Comparison of ENCODE assay signal across 8 cellular contexts in the genomic region with DNA sequence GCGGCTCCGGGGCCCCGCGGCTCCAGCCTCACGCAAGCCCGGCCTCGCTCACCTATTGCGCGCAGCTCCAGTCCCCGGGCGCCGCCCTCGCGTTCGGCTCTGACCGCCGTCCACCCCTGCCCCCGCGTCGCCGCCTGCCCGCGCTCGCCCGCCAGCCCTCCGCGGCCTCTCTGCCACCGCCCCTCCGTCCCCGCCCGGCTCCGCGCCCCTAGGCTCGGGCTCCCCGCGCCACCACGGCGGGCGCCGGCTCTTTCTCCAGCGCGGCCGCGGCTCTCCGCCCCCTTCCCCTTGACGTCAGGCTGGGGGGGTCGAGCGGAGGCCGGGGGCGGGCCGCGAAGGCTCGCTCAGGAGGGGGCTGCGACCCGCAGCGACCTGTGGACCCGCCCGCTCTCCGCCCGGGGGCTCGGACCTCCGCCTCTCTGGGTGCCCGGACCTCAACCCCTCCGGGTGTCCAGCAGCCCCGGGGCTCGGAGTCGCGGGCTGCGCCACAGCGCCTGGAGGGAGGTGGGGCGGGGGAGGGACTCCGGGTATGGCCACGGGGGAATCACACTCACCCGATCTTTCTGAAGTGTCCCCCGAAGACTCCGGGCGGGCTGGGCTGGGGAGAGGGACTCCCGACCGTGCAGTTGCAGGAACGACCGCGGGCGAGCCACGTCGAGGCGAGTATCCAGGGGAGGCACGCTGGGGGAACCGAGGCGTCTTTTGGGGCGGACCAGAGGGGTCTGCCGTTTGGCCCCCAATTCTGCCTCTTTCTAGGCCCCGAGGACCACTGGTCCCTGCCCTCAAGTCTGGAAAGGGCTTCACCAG. TPM values are rescaled to one million over a fixed set of nuclear protein-coding genes. Genes with fewer than 3 reads are reported as not detected.
DNase-seq lines count a peak whose midpoint lies in the region; ATAC-seq, FAIRE-seq and TF ChIP-seq lines count a peak whose summit lies in the region.

A gene with protein sequence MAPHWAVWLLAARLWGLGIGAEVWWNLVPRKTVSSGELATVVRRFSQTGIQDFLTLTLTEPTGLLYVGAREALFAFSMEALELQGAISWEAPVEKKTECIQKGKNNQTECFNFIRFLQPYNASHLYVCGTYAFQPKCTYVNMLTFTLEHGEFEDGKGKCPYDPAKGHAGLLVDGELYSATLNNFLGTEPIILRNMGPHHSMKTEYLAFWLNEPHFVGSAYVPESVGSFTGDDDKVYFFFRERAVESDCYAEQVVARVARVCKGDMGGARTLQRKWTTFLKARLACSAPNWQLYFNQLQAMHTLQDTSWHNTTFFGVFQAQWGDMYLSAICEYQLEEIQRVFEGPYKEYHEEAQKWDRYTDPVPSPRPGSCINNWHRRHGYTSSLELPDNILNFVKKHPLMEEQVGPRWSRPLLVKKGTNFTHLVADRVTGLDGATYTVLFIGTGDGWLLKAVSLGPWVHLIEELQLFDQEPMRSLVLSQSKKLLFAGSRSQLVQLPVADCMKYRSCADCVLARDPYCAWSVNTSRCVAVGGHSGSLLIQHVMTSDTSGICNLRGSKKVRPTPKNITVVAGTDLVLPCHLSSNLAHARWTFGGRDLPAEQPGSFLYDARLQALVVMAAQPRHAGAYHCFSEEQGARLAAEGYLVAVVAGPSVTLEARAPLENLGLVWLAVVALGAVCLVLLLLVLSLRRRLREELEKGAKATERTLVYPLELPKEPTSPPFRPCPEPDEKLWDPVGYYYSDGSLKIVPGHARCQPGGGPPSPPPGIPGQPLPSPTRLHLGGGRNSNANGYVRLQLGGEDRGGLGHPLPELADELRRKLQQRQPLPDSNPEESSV (minus strand): TSS at position 257 of the 807 bp plus-strand sequence. CDS start 2,194 bp downstream, outside the sequence.

- H3K9me3 ChIP-seq in endothelial cell of umbilical vein (replicated peaks; ENCODE audit: control insufficient read depth, insufficient read depth, low read length) (no peaks in the 10 kb centered on the region), subcutaneous abdominal adipose tissue (ENCODE audit: control insufficient read depth in 5 of 5, low read length in 5 of 5) (no peaks in the 10 kb centered on the region)

- peak; percentile 56 for DNase-seq in NB4 (ENCODE audit: low read depth)
- peak; percentile 83 for DNase-seq in activated CD8-positive, alpha-beta memory T cell treated with anti-CD3 and anti-CD28 coated beads for 24 hours
- DNase-seq in endothelial cell of umbilical vein (ENCODE audit: low read depth, low spot score) = peak; percentile 45
- DNase-seq in mesothelial cell of epicardium (ENCODE audit: low spot score in 2 of 2, unreplicated experiment in 2 of 2) = peak in 1 of 2 experiments; percentile 74
- no peak for DNase-seq in SK-N-DZ (ENCODE audit: low spot score)

- H3K9me3 Mint-ChIP-seq in mesothelial cell of epicardium = no peaks in the 10 kb centered on the region

- H3K9ac ChIP-seq in endothelial cell of umbilical vein (replicated peaks; ENCODE audit: extremely low read depth, insufficient read depth, low read length) (peak within 1 kb of the TSS; percentile 76), subcutaneous abdominal adipose tissue (ENCODE audit: low read length in 5 of 5) (peak within 1 kb of the TSS in 4 of 5 donors; percentile 73 to 84 (median 80))

- dilution Hi-C loops in endothelial cell of umbilical vein (cut with MboI; ENCODE audit: extremely low pct_ligation_motif_present, low sequenced_read_pairs) = no loop called here

- H3K27me3 Mint-ChIP-seq in mesothelial cell of epicardium (ENCODE audit: low read depth) = no peaks in the 10 kb centered on the region

- H3K27ac ChIP-seq in endothelial cell of umbilical vein (ENCODE audit: insufficient read depth, low read depth, low read length) (no peak within 1 kb of the TSS), subcutaneous abdominal adipose tissue (ENCODE audit: low read depth, low read length) (peak within 1 kb of the TSS; percentile 77)

- POLR2A ChIA-PET in endothelial cell of umbilical vein (lab: Charles Lee) = no interaction called here

- H2AFZ ChIP-seq in endothelial cell of umbilical vein (ENCODE audit: low read depth, low read length) = peak within 1 kb of the TSS; percentile 47

- H3K27ac Mint-ChIP-seq in mesothelial cell of epicardium = peak within 1 kb of the TSS; percentile 95

- no peak for ATAC-seq in HG02973 (IDR thresholded peaks at IDR 0.05; ENCODE audit: unreplicated experiment)

- CTCF ChIA-PET in endothelial cell of umbilical vein (lab: Charles Lee) = interaction anchor here (6.5 kb wide), 1 partner anchor 11 kb away, joined by 81 read pairs; a partner anchor contains a TSS

- intact Hi-C loops in endothelial cell of umbilical vein (cut with micrococcal nuclease) = no loop called here

- no peaks in the 10 kb centered on the region for H4K20me1 ChIP-seq in endothelial cell of umbilical vein (replicated peaks; ENCODE audit: control insufficient read depth, extremely low read depth, insufficient read depth, low read length)

- peaks cover 55% of the 10 kb centered on the region for H3K4me1 Mint-ChIP-seq in mesothelial cell of epicardium

- H3K36me3 ChIP-seq in endothelial cell of umbilical vein (ENCODE audit: control insufficient read depth in 2 of 2, extremely low read depth in 1 of 2, insufficient read depth in 2 of 2, low read length in 2 of 2) (peaks cover 1 to 7% of the 10 kb centered on the region in 2 experiments), subcutaneous abdominal adipose tissue (ENCODE audit: control insufficient read depth in 5 of 5, insufficient read depth in 5 of 5, low read length in 5 of 5) (peaks cover 0 to 20% (median 14%) of the 10 kb centered on the region in 5 donors)

- no peak for TF ChIP-seq POLR2A in NB4 (IDR thresholded peaks at IDR 0.05; ENCODE audit: extremely low read depth, insufficient read length)
- no peak for TF ChIP-seq POLR2A in endothelial cell of umbilical vein (IDR thresholded peaks at IDR 0.05; ENCODE audit: low read depth, low read length)

- peak within 1 kb of the TSS; percentile 90 for H3K4me3 Mint-ChIP-seq in mesothelial cell of epicardium

- H3K4me3 ChIP-seq in GM08714 (ENCODE audit: low read length) (peak within 1 kb of the TSS; percentile 77), NB4 (ENCODE audit: low read depth, low read length) (peak within 1 kb of the TSS; percentile 73), endothelial cell of umbilical vein (replicated peaks in 1 of 3; ENCODE audit: insufficient read depth in 1 of 3, low read depth in 1 of 3, low read length in 3 of 3) (peak within 1 kb of the TSS; percentile 59 to 86 (median 65)), subcutaneous abdominal adipose tissue (ENCODE audit: low read depth in 1 of 5, low read length in 5 of 5) (peak within 1 kb of the TSS; percentile 62 to 80 (median 69))

- TF ChIP-seq CTCF in NB4 (IDR thresholded peaks at IDR 0.05; ENCODE audit: low read depth, low read length) (no peak), endothelial cell of umbilical vein (IDR thresholded peaks at IDR 0.05; ENCODE audit: extremely low read depth in 1 of 2, insufficient read depth in 1 of 2, low read depth in 1 of 2, low read length in 2 of 2) (no peak), mesothelial cell of epicardium (IDR thresholded peaks at IDR 0.05; ENCODE audit: unreplicated experiment) (no peak)

- H3K4me2 ChIP-seq in endothelial cell of umbilical vein (ENCODE audit: insufficient read depth, low read length) = peak within 1 kb of the TSS; percentile 60

- BruUV-seq in endothelial cell of umbilical vein (replicated peaks; lab: Mats Ljungman, UMichigan) = no TSS peak

- H3K4me1 ChIP-seq in endothelial cell of umbilical vein (ENCODE audit: control insufficient read depth, extremely low read depth, insufficient read depth, low read length) (peaks cover 33% of the 10 kb centered on the region), subcutaneous abdominal adipose tissue (ENCODE audit: control insufficient read depth in 5 of 5, insufficient read depth in 5 of 5, low read length in 5 of 5) (peaks cover 10 to 76% (median 57%) of the 10 kb centered on the region in 5 donors)

- FAIRE-seq in endothelial cell of umbilical vein (lab: Jason Lieb, UNC) = peak; percentile 28

- H3K9me1 ChIP-seq in endothelial cell of umbilical vein (replicated peaks; ENCODE audit: control insufficient read depth, extremely low read depth, insufficient read depth, low read length) = no peaks in the 10 kb centered on the region

- H3K36me3 Mint-ChIP-seq in mesothelial cell of epicardium = peaks cover 7% of the 10 kb centered on the region

- H3K27me3 ChIP-seq in endothelial cell of umbilical vein (ENCODE audit: control insufficient read depth in 2 of 2, insufficient read depth in 2 of 2, low read length in 2 of 2) = peaks cover 12 to 16% of the 10 kb centered on the region in 2 experiments
- H3K27me3 ChIP-seq in subcutaneous abdominal adipose tissue (ENCODE audit: control insufficient read depth in 5 of 5, insufficient read depth in 4 of 5, low read length in 5 of 5) = no peaks in the 10 kb centered on the region

- no peaks in the 10 kb centered on the region for H3K79me2 ChIP-seq in endothelial cell of umbilical vein (ENCODE audit: control insufficient read depth, insufficient read depth, low read length)

TF ChIP-seq in endothelial cell of umbilical vein, 7 proteins besides CTCF, POLR2A, EP300 and RAD21:
- TF ChIP-seq POLR2AphosphoS5 (IDR thresholded peaks at IDR 0.05; ENCODE audit: insufficient read depth, low read depth, low read length) = no peak
- peak; percentile 48 for TF ChIP-seq EZH2 (IDR thresholded peaks at IDR 0.05; ENCODE audit: borderline replicate concordance, low read depth, low read length, severe bottlenecking)
TF ChIP-seq in endothelial cell of umbilical vein: peak in this region for 1.

RNA-seq across cellular contexts. Expression of the gene that starts here (rescaled TPM):
- 13.1 and 17.3 TPM in 2 replicates for total RNA-seq in endothelial cell of umbilical vein
- 16.4 and 18.0 TPM in 2 replicates for polyA plus RNA-seq in endothelial cell of umbilical vein
- polyA plus RNA-seq in endothelial cell of umbilical vein (2011; cell fraction: cytosol; rRNA removed) = 10.2 and 13.0 TPM in 2 replicates
- 24.5 and 30.6 TPM in 2 replicates for polyA plus RNA-seq in endothelial cell of umbilical vein (2011; cell fraction: nucleus; rRNA removed)
- 9.3 and 14.6 TPM in 2 replicates for polyA plus RNA-seq in endothelial cell of umbilical vein (2012)
- 25.8 and 28.9 TPM in 2 replicates for polyA minus RNA-seq in endothelial cell of umbilical vein
- polyA minus RNA-seq in endothelial cell of umbilical vein (2011; cell fraction: cytosol; rRNA and poly(A)+ RNA removed) = 9.2 TPM
- polyA minus RNA-seq in endothelial cell of umbilical vein (2011; cell fraction: nucleus; rRNA and poly(A)+ RNA removed) = 6.7 and 10.3 TPM in 2 replicates
- total RNA-seq in mesothelial cell of epicardium = 98.6 to 103 TPM (median 102 TPM) in 3 replicates
- 42.0 and 42.7 TPM in 2 replicates for polyA plus RNA-seq in SK-N-DZ (2014; cell fraction: cytosol; rRNA removed)
- polyA plus RNA-seq in SK-N-DZ (2014; cell fraction: nucleus; rRNA removed) = 91.3 and 99.0 TPM in 2 replicates
